Comparison of ENCODE assay signal across 8 cellular contexts in the genomic region with DNA sequence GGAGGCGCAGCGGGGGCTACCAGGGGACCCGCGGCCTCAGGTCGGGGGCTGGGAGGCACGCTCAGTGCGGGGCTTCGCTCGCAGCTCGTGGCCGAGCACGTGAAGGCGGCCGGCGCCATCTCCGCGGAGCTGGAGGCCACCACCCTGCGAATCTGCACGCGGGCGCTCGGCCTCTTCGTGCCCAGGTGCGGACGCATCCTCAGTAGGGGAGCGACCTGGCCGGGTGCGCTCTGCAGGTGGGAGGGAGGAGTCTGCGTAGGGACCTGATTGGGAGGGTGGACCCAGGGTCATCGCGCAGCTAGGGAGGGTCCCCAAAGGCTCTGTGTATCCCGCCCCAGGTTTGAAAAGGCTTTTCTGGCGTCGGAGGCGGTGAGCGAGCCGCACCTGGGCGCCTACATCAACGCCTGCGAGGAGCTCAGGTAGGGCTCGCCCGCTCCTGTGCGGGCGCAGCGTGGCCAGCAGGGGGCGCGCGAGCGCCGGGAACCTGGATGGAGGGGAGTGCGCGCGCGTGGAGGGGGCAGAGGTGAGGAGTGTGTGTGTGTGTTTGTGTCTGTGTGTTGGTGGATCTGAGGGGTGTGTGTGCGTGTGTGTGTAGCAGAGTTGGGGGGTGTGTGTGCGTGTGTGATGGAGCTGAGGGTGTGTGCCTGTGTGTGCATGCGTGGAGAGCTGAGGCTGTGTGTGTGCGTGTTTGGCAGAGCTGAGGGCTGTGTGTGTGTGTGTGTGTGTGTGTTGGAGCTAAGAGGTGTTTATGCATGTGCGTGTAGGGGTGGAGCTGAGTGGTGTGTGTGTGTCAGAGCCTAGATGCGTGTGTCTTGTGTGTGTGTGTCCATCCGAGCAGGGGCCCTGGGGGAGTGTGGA. TPM values are rescaled to one million over a fixed set of nuclear protein-coding genes. Genes with fewer than 3 reads are reported as not detected.
A peak's percentile ranks its signal among the peaks of the same experiment; 100 is the strongest.
DNase-seq lines count a peak whose midpoint lies in the region; ATAC-seq and TF ChIP-seq lines count a peak whose summit lies in the region.

No MANE protein-coding gene starts in this region.

- peaks cover 36% of the 10 kb centered on the region for H3K27me3 Mint-ChIP-seq in activated T-cell treated with anti-CD3 and anti-CD28 coated beads, Interleukin-2, amount 50 U/mL, for 72 hours (ENCODE audit: low read depth)

- H3K4me3 ChIP-seq in fibroblast of the aortic adventitia (ENCODE audit: low read depth, low read length) = no peak overlapping the region
- peak overlapping the region in 1 of 2 experiments; percentile 30 for H3K4me3 ChIP-seq in neutrophil (ENCODE audit: low read depth in 1 of 2, low read length in 1 of 2)
- no peak overlapping the region for H3K4me3 ChIP-seq in tibial nerve

- peaks cover 15% of the 10 kb centered on the region for H3K4me1 Mint-ChIP-seq in activated T-cell treated with anti-CD3 and anti-CD28 coated beads, Interleukin-2, amount 50 U/mL, for 72 hours (ENCODE audit: low read depth)

- H3K4me3 Mint-ChIP-seq in activated T-cell treated with anti-CD3 and anti-CD28 coated beads, Interleukin-2, amount 50 U/mL, for 72 hours = peak overlapping the region in 1 of 2 donors; percentile 28

- H3K9me3 Mint-ChIP-seq in activated T-cell treated with anti-CD3 and anti-CD28 coated beads, Interleukin-2, amount 50 U/mL, for 72 hours = no peaks in the 10 kb centered on the region

- peak; percentile 64 for DNase-seq in Daoy (ENCODE audit: low read depth)
- DNase-seq in NOMO-1 treated with dmso at 0.1 percent for 144 hours (lab: John Stamatoyannopoulos, UW; ENCODE audit: unreplicated experiment) = peak; percentile 43
- DNase-seq in activated T-cell treated with anti-CD3 and anti-CD28 coated beads, Interleukin-2, amount 50 U/mL, for 72 hours = peak; percentile 76 to 86
- peak; percentile 69 for DNase-seq in fibroblast of the aortic adventitia (ENCODE audit: low read depth)
- peak; percentile 53 to 69 for DNase-seq in tibial nerve (ENCODE audit: low spot score in 2 of 2)
- no peak for DNase-seq in GF-D8 (lab: John Stamatoyannopoulos, UW)

- H3K36me3 Mint-ChIP-seq in activated T-cell treated with anti-CD3 and anti-CD28 coated beads, Interleukin-2, amount 50 U/mL, for 72 hours (ENCODE audit: insufficient read depth in 2 of 2) = no peaks in the 10 kb centered on the region

- no peaks in the 10 kb centered on the region for H3K36me3 ChIP-seq in neutrophil
- H3K36me3 ChIP-seq in tibial nerve = no peaks in the 10 kb centered on the region

- no peak overlapping the region for H3K27ac Mint-ChIP-seq in activated T-cell treated with anti-CD3 and anti-CD28 coated beads, Interleukin-2, amount 50 U/mL, for 72 hours

- TF ChIP-seq EP300 in tibial nerve (IDR thresholded peaks at IDR 0.05) = no peak

- peak; percentile 80 for TF ChIP-seq CTCF in fibroblast of the aortic adventitia (IDR thresholded peaks at IDR 0.05; ENCODE audit: insufficient read depth, low read length)
- TF ChIP-seq CTCF in neutrophil (IDR thresholded peaks at IDR 0.05) = peak; percentile 96
- peak; percentile 94 to 99 (median 98) for TF ChIP-seq CTCF in tibial nerve (IDR thresholded peaks at IDR 0.05)

- H3K27me3 ChIP-seq in neutrophil (peaks cover 66% of the 10 kb centered on the region), tibial nerve (peaks cover 2 to 44% of the 10 kb centered on the region in 2 donors)

- ATAC-seq in HG02981 (IDR thresholded peaks at IDR 0.05; ENCODE audit: unreplicated experiment) = peak; percentile 49
- ATAC-seq in activated T-cell treated with anti-CD3 and anti-CD28 coated beads, Interleukin-2, amount 50 U/mL, for 72 hours (replicated peaks in 1 of 2) = peak; percentile 82 to 83

- no peak for TF ChIP-seq POLR2A in tibial nerve (IDR thresholded peaks at IDR 0.05)

- 7% methylated on average over 39 to 52 of the region's 61 CpGs for WGBS in tibial nerve, 2 donors

- H3K4me1 ChIP-seq in neutrophil (ENCODE audit: control insufficient read depth in 1 of 2, insufficient read depth in 1 of 2, low read depth in 1 of 2, low read length in 1 of 2) (peaks cover 25 to 28% of the 10 kb centered on the region in 2 experiments), tibial nerve (peaks cover 0 to 43% (median 30%) of the 10 kb centered on the region in 4 donors)

- peak overlapping the region; percentile 72 for H3K27ac ChIP-seq in neutrophil
- no peak overlapping the region for H3K27ac ChIP-seq in tibial nerve

- H3K9me3 ChIP-seq in neutrophil = no peaks in the 10 kb centered on the region
- no peaks in the 10 kb centered on the region for H3K9me3 ChIP-seq in tibial nerve

RNA-seq across cellular contexts. Expression of a gene that starts 10.4 kb away (rescaled TPM):
- total RNA-seq in Daoy (2014; rRNA removed; shearing (Covaris generic)) = 0.97 TPM in 1 of 2 replicates, not detected in the other
- not detected for total RNA-seq in activated T-cell treated with anti-CD3 and anti-CD28 coated beads, Interleukin-2, amount 50 U/mL, for 72 hours
- total RNA-seq in fibroblast of the aortic adventitia (ENCODE audit: low replicate concordance) (0.41 TPM in 1 of 2 replicates, not detected in the other), tibial nerve (1 to 10 TPM in 2 of 4 donors, under 1 TPM in 2; 0.63 to 2.1 (median 1.3) TPM)

RNA-seq across cellular contexts. Expression of a gene that starts 18.4 kb away (rescaled TPM):
- total RNA-seq in Daoy (2014; rRNA removed; shearing (Covaris generic)) = 137 and 142 TPM in 2 replicates
- 10 to 100 TPM in 1 of 2 donors, 1 to 10 TPM in 1; 8.8 to 12.2 TPM for total RNA-seq in activated T-cell treated with anti-CD3 and anti-CD28 coated beads, Interleukin-2, amount 50 U/mL, for 72 hours
- total RNA-seq in fibroblast of the aortic adventitia (ENCODE audit: low replicate concordance) (44.5 and 120 TPM in 2 replicates), tibial nerve (10 to 100 TPM; 42.9 to 49.4 (median 47.8) TPM)

RNA-seq across cellular contexts. Expression of a gene that starts 20.9 kb away (rescaled TPM):
- total RNA-seq in Daoy (2014; rRNA removed; shearing (Covaris generic)) = not detected in 2 replicates
- not detected for total RNA-seq in activated T-cell treated with anti-CD3 and anti-CD28 coated beads, Interleukin-2, amount 50 U/mL, for 72 hours
- total RNA-seq in fibroblast of the aortic adventitia (ENCODE audit: low replicate concordance) (not detected in 2 replicates), tibial nerve (not detected)

RNA-seq across cellular contexts. Expression of a gene that starts 47.5 kb away (rescaled TPM):
- total RNA-seq in Daoy (2014; rRNA removed; shearing (Covaris generic)) = 51.5 and 71.6 TPM in 2 replicates
- total RNA-seq in activated T-cell treated with anti-CD3 and anti-CD28 coated beads, Interleukin-2, amount 50 U/mL, for 72 hours = 1 to 10 TPM; 3.7 to 5.4 TPM
- total RNA-seq in fibroblast of the aortic adventitia (ENCODE audit: low replicate concordance) (60.2 and 78.4 TPM in 2 replicates), tibial nerve (100 to 1,000 TPM; 115 to 172 (median 134) TPM)
